26 cellular contexts compared by ENCODE assay signal in genomic region chr1:219582865-219583264, GRCh38. TPM values are rescaled to one million over a fixed set of nuclear protein-coding genes. Genes with fewer than 3 reads are reported as not detected.
A peak's percentile ranks its signal among the peaks of the same experiment; 100 is the strongest.
DNase-seq lines count a peak whose midpoint lies in the region; ATAC-seq and TF ChIP-seq lines count a peak whose summit lies in the region.
"Had no signal": no experiment of that assay in that cellular context is flagged by ENCODE, and none has a peak within 500 bp of the region (broad histone marks: within the 10 kb centered on the region; RNA-seq: fewer than 3 reads in every experiment).

No MANE protein-coding gene starts in this region.

- H3K9ac ChIP-seq in OCI-LY3 (ENCODE audit: low read length) (no peak overlapping the region), endodermal cell (ENCODE audit: extremely low read depth, low read length, poor library complexity, severe bottlenecking) (no peak overlapping the region)

- DNase-seq in CD14-positive monocyte (ENCODE audit: low spot score), result no peak
- DNase-seq in NK-92 treated with Interleukin-12 subunit alpha and Interleukin-12 subunit beta, amount 100 ng/mL, for 24 hours (lab: John Stamatoyannopoulos, UW), result no peak
- DNase-seq in activated T-cell treated with anti-CD3 and anti-CD28 coated beads, Interleukin-2, amount 50 U/mL, for 48 hours, result no peak
- DNase-seq in T-helper 1 cell, result no peak
- DNase-seq in endodermal cell, result no peak
- DNase-seq: activated CD4-positive, alpha-beta memory T cell treated with anti-CD3 and anti-CD28 coated beads for 36 hours; activated CD8-positive, alpha-beta memory T cell treated with anti-CD3 and anti-CD28 coated beads, Interleukin-2, amount 50 U/mL, for 48 hours; activated naive CD8-positive, alpha-beta T cell treated with anti-CD3 and anti-CD28 coated beads for 36 hours; BE2C; COR-L47; DMS79; lower lobe of right lung; NCI-H1092; NCI-H1930; NCI-H2227 treated with DMSO at 0.1 percent for 48 hours; NCI-H774; pancreas; upper lobe of right lung had no signal

- H3K27me3 ChIP-seq in OCI-LY3 (ENCODE audit: low read depth, low read length) (peaks cover 10% of the 10 kb centered on the region; the same call in 1 of the 2 replicates), endodermal cell (ENCODE audit: control insufficient read depth, insufficient read depth, low read length, poor library complexity, severe bottlenecking) (no peaks in the 10 kb centered on the region)
- H3K27me3 ChIP-seq: BE2C, pancreas, upper lobe of right lung had no signal

- TF ChIP-seq CTCF in CD14-positive monocyte (IDR thresholded peaks at IDR 0.05) (no peak), OCI-LY3 (IDR thresholded peaks at IDR 0.05; ENCODE audit: low read depth, low read length) (no peak), endodermal cell (conservative IDR thresholded peaks at IDR 0.05) (no peak)

- peak overlapping the region in 4 of 7 donors; percentile 13 to 76 (median 52) for H3K27ac Mint-ChIP-seq in CD14-positive monocyte
- H3K27ac Mint-ChIP-seq in endodermal cell, result no peak overlapping the region
- H3K27ac Mint-ChIP-seq: activated CD4-positive, alpha-beta memory T cell treated with anti-CD3 and anti-CD28 coated beads for 36 hours; activated naive CD8-positive, alpha-beta T cell treated with anti-CD3 and anti-CD28 coated beads for 36 hours; nephron had no signal

- WGBS in endodermal cell (ENCODE audit: insufficient coverage in 1 of 2, insufficient read length in 1 of 2), 2 experiments, result 93% methylated on average over 3 of the region's 3 CpGs; no CpG with 5 or more reads in 1 of the 2 experiments

- H4K20me1 ChIP-seq in OCI-LY3 (ENCODE audit: insufficient read depth, low read length), result no peaks in the 10 kb centered on the region

- H3K9me3 ChIP-seq in OCI-LY3 (ENCODE audit: insufficient read depth, low read length) (no peaks in the 10 kb centered on the region), endodermal cell (ENCODE audit: control insufficient read depth, low read length) (peaks cover 11% of the 10 kb centered on the region)
- H3K9me3 ChIP-seq: A549, BE2C, lower lobe of right lung, pancreas, upper lobe of right lung had no signal

- H2AFZ ChIP-seq in OCI-LY3 (ENCODE audit: low read depth, low read length), result no peak overlapping the region

- H3K27me3 Mint-ChIP-seq in CD14-positive monocyte (ENCODE audit: low read depth in 3 of 3), result peaks cover 3 to 4% (median 4%) of the 10 kb centered on the region in 3 donors
- H3K27me3 Mint-ChIP-seq in endodermal cell (ENCODE audit: insufficient read depth), result no peaks in the 10 kb centered on the region

- H3K36me3 Mint-ChIP-seq in CD14-positive monocyte (peaks cover under 1 to 2% of the 10 kb centered on the region in 2 donors), endodermal cell (ENCODE audit: low read depth) (peaks cover 2% of the 10 kb centered on the region)
- H3K36me3 Mint-ChIP-seq: activated CD4-positive, alpha-beta memory T cell treated with anti-CD3 and anti-CD28 coated beads for 36 hours; activated naive CD8-positive, alpha-beta T cell treated with anti-CD3 and anti-CD28 coated beads for 36 hours had no signal

- no peak overlapping the region for H3K27ac ChIP-seq in OCI-LY3 (ENCODE audit: low read length)
- no peak overlapping the region for H3K27ac ChIP-seq in endodermal cell (ENCODE audit: low read depth, low read length)
- H3K27ac ChIP-seq: A549, lower lobe of right lung, pancreas, upper lobe of right lung had no signal

- peak overlapping the region; percentile 38 for H3K4me2 ChIP-seq in OCI-LY3 (ENCODE audit: low read length)
- H3K4me2 ChIP-seq: A549 had no signal

- no peaks in the 10 kb centered on the region for H3K79me2 ChIP-seq in OCI-LY3 (ENCODE audit: low read length)

- peaks cover 52% of the 10 kb centered on the region for H3K4me1 Mint-ChIP-seq in CD14-positive monocyte
- H3K4me1 Mint-ChIP-seq in endodermal cell, result peaks cover 22% of the 10 kb centered on the region

- no peaks in the 10 kb centered on the region for H3K36me3 ChIP-seq in OCI-LY3 (replicated peaks; ENCODE audit: low read depth, low read length)
- H3K36me3 ChIP-seq in endodermal cell (ENCODE audit: control insufficient read depth, insufficient read depth, low read length), result no peaks in the 10 kb centered on the region
- H3K36me3 ChIP-seq: BE2C, lower lobe of right lung, pancreas, upper lobe of right lung had no signal

- H3K4me1 ChIP-seq in OCI-LY3 (ENCODE audit: low read length) (peaks cover 15% of the 10 kb centered on the region), endodermal cell (ENCODE audit: control insufficient read depth, insufficient read depth, low read length) (peaks cover 2% of the 10 kb centered on the region)

- H3K4me3 ChIP-seq in OCI-LY3 (ENCODE audit: low read length) (no peak overlapping the region), endodermal cell (ENCODE audit: low read length) (no peak overlapping the region)
- H3K4me3 ChIP-seq: A549, lower lobe of right lung, pancreas, smooth muscle cell, upper lobe of right lung had no signal

- intact Hi-C loops in CD14-positive monocyte (cut with micrococcal nuclease), result loop anchor here in 1 of 2 donors (10.0 kb wide), 1 partner anchor 1238 kb away; the partner anchor contains the start of gene TGFB2

- H3K4me3 Mint-ChIP-seq in CD14-positive monocyte (no peak overlapping the region), endodermal cell (no peak overlapping the region)
- H3K4me3 Mint-ChIP-seq: activated CD4-positive, alpha-beta memory T cell treated with anti-CD3 and anti-CD28 coated beads for 36 hours; activated naive CD8-positive, alpha-beta T cell treated with anti-CD3 and anti-CD28 coated beads for 36 hours; nephron had no signal

- H3K9me3 Mint-ChIP-seq in CD14-positive monocyte, result peaks cover 0 to 6% (median 3%) of the 10 kb centered on the region in 7 donors
- H3K9me3 Mint-ChIP-seq in endodermal cell, result peaks cover 5% of the 10 kb centered on the region
- H3K9me3 Mint-ChIP-seq: activated CD4-positive, alpha-beta memory T cell treated with anti-CD3 and anti-CD28 coated beads for 36 hours had no signal

- peak; percentile 8 for ATAC-seq in GM19328 (IDR thresholded peaks at IDR 0.05; ENCODE audit: unreplicated experiment)
- peak; percentile 63 for ATAC-seq in HG02973 (IDR thresholded peaks at IDR 0.05; ENCODE audit: unreplicated experiment)
- ATAC-seq: A549; activated CD4-positive, CD25-positive, alpha-beta regulatory T cell treated with anti-CD3 and anti-CD28 coated beads, Interleukin-2, amount 50 U/mL, for 24 hours; HepG2; lower lobe of right lung; pancreas; upper lobe of right lung had no signal

RNA-seq across cellular contexts. Expression of gene ZC3H11B, which starts 30.0 kb away (rescaled TPM):
- polyA plus RNA-seq in CD14-positive monocyte, result under 1 TPM in 1 of 2 donors, not detected in 1; 0.09 TPM
- total RNA-seq in endodermal cell, result under 1 TPM in 1 of 2 donors, not detected in 1; 0.22 TPM
- polyA plus RNA-seq in endodermal cell (2013, experiment 1 of 2), result 0.25 TPM
- not detected for polyA plus RNA-seq in endodermal cell (2013, experiment 2 of 2)
- total RNA-seq: upper lobe of right lung had no signal
- polyA plus RNA-seq: pancreas, smooth muscle cell had no signal
